ENCODE assay signal across 14 cellular contexts in genomic region chr7:120996983-120997334, GRCh38. TPM values are rescaled to one million over a fixed set of nuclear protein-coding genes. Genes with fewer than 3 reads are reported as not detected.
DNase-seq lines count a peak whose midpoint lies in the region; ATAC-seq, FAIRE-seq and TF ChIP-seq lines count a peak whose summit lies in the region.
"Had no signal": no experiment of that assay in that cellular context is flagged by ENCODE, and none has a peak within 500 bp of the region (broad histone marks: within the 10 kb centered on the region; RNA-seq: fewer than 3 reads in every experiment).

No MANE protein-coding gene starts in this region.

- peak overlapping the region; percentile 63; the same call in 1 of the 2 replicates for H3K18ac ChIP-seq in IMR-90 (ENCODE audit: low read depth, low read length)

- intact Hi-C loops in IMR-90 (cut with micrococcal nuclease) (no loop called here), K562 (cut with micrococcal nuclease) (no loop called here)

- H3K4me1 ChIP-seq in IMR-90 (ENCODE audit: control insufficient read depth, insufficient read depth, low read length) (peaks cover 10% of the 10 kb centered on the region), K562 (replicated peaks in 1 of 2; ENCODE audit: control insufficient read depth in 2 of 2, insufficient read depth in 2 of 2, low read length in 2 of 2) (peaks cover 20 to 49% of the 10 kb centered on the region in 2 experiments), stomach smooth muscle (ENCODE audit: control insufficient read depth, insufficient read depth, low read length) (peaks cover 10% of the 10 kb centered on the region)

- no peaks in the 10 kb centered on the region; the same call in 1 of the 2 replicates for H3K36me3 ChIP-seq in IMR-90 (ENCODE audit: control insufficient read depth, insufficient read depth, low read length)
- peaks cover 94% of the 10 kb centered on the region for H3K36me3 ChIP-seq in K562 (ENCODE audit: control insufficient read depth, insufficient read depth, low read length)
- no peaks in the 10 kb centered on the region for H3K36me3 ChIP-seq in stomach smooth muscle (ENCODE audit: control insufficient read depth in 2 of 2, insufficient read depth in 2 of 2, low read length in 2 of 2)
- H3K36me3 ChIP-seq: ovary, upper lobe of left lung had no signal

- H3K4ac ChIP-seq in IMR-90 (ENCODE audit: low read depth, low read length) = peak overlapping the region; percentile 64; the same call in 1 of the 2 replicates

- H2BK5ac ChIP-seq in IMR-90 (ENCODE audit: low read depth, low read length, poor library complexity, severe bottlenecking) = peak overlapping the region; percentile 41

- peak overlapping the region; percentile 32; the same call in 1 of the 2 replicates for H3K4me2 ChIP-seq in IMR-90 (ENCODE audit: low read depth, low read length)
- peak overlapping the region; percentile 89 for H3K4me2 ChIP-seq in K562 (ENCODE audit: insufficient read depth, low read length)

- BruUV-seq in IMR-90 (replicated peaks; lab: Mats Ljungman, UMichigan) (no TSS peak), K562 (replicated peaks; lab: Mats Ljungman, UMichigan) (no TSS peak)

- 0 out of 2 replicates have a peak overlapping the region, but pooled peaks have one; percentile 23 for H4K91ac ChIP-seq in IMR-90 (ENCODE audit: insufficient read depth, low read depth, low read length)

- H3K4me3 ChIP-seq in IMR-90 (ENCODE audit: insufficient read depth, low read depth, low read length) = no peak overlapping the region
- no peak overlapping the region; the same call in 1 of the 2 replicates for H3K4me3 ChIP-seq in K562
- no peak overlapping the region for H3K4me3 ChIP-seq in stomach smooth muscle (ENCODE audit: low read length in 2 of 2)
- H3K4me3 ChIP-seq: ovary, upper lobe of left lung had no signal

- TF ChIP-seq POLR2A in IMR-90 (IDR thresholded peaks at IDR 0.05; ENCODE audit: low read depth, low read length) (no peak), K562 (conservative IDR thresholded peaks at IDR 0.05) (no peak)

- peak overlapping the region; percentile 67 for H2AK5ac ChIP-seq in IMR-90 (ENCODE audit: low read depth, low read length)

- H2BK15ac ChIP-seq in IMR-90 (ENCODE audit: low read depth, low read length) = peak overlapping the region; percentile 68; the same call in 2 of the 3 replicates

- no peak for FAIRE-seq in K562 (lab: Jason Lieb, UNC)

- peaks cover 100% of the 10 kb centered on the region for H3K79me2 ChIP-seq in K562 (ENCODE audit: control insufficient read depth, insufficient read depth, low read length)

- TF ChIP-seq RAD21 in IMR-90 (IDR thresholded peaks at IDR 0.05; ENCODE audit: low read length) = no peak
- no peak for TF ChIP-seq RAD21 in K562 (CRISPR knock-in tag; conservative IDR thresholded peaks at IDR 0.05 in 1 of 2, IDR thresholded peaks at IDR 0.05 in 1 of 2)

- peak; percentile 46 for ATAC-seq in GM18907 (IDR thresholded peaks at IDR 0.05; ENCODE audit: unreplicated experiment)
- ATAC-seq in IMR-90 (ENCODE audit: low read depth) = no peak
- no peak for ATAC-seq in K562
- ATAC-seq: activated naive CD4-positive, alpha-beta T cell treated with anti-CD3 and anti-CD28 coated beads, Interleukin-2, amount 50 U/mL, for 72 hours; HCT116 had no signal

- H3K27me3 ChIP-seq in IMR-90 (ENCODE audit: control insufficient read depth, insufficient read depth, low read length) (no peaks in the 10 kb centered on the region), K562 (ENCODE audit: control insufficient read depth in 2 of 2, insufficient read depth in 2 of 2, low read length in 2 of 2) (no peaks in the 10 kb centered on the region), stomach smooth muscle (ENCODE audit: control insufficient read depth in 1 of 2, insufficient read depth in 2 of 2, low read length in 2 of 2) (no peaks in the 10 kb centered on the region)
- H3K27me3 ChIP-seq: ovary, upper lobe of left lung had no signal

- dilution Hi-C loops in IMR-90 (cut with HindIII; ENCODE audit: low sequenced_read_pairs, unreplicated experiment) = loop anchor here (25.0 kb wide), 1 partner anchor 90 kb away; no protein-coding TSS in a partner anchor

- no peak for TF ChIP-seq EP300 in K562 (IDR thresholded peaks at IDR 0.05; ENCODE audit: low read length)

- no peak overlapping the region for H2AFZ ChIP-seq in IMR-90 (replicated peaks; ENCODE audit: low read length, poor library complexity)
- no peak overlapping the region for H2AFZ ChIP-seq in K562 (ENCODE audit: low read depth, low read length)

- H3K14ac ChIP-seq in IMR-90 (replicated peaks; ENCODE audit: low read depth, low read length) = peak overlapping the region; percentile 30

- CTCF ChIA-PET in IMR-90 (lab: Yijun Ruan, JAX) (interaction anchor here (2.2 kb wide), 1 partner anchor 85 kb away, joined by 6 read pairs; no protein-coding TSS in a partner anchor), K562 (lab: Yijun Ruan, JAX; ENCODE audit: low intra/inter-chr PET ratio) (no interaction called here)

- H4K20me1 ChIP-seq in IMR-90 (ENCODE audit: insufficient read depth, low read length) (no peaks in the 10 kb centered on the region), K562 (replicated peaks; ENCODE audit: control insufficient read depth, insufficient read depth, low read length) (no peaks in the 10 kb centered on the region)

- no peak for DNase-seq in IMR-90
- DNase-seq in K562 (ENCODE audit: extremely low read depth in 1 of 4, low spot score in 3 of 4) = no peak
- no peak for DNase-seq in putamen (ENCODE audit: low spot score)
- no peak for DNase-seq in NCI-H345 treated with DMSO at 0.1 percent for 48 hours (lab: John Stamatoyannopoulos, UW; ENCODE audit: unreplicated experiment)
- DNase-seq in T-helper 2 cell = no peak
- DNase-seq: activated CD8-positive, alpha-beta memory T cell treated with anti-CD3 and anti-CD28 coated beads, Interleukin-2, amount 50 U/mL, for 48 hours; endodermal cell had no signal

- H4K5ac ChIP-seq in IMR-90 (ENCODE audit: low read depth, low read length) = no peak overlapping the region

- peak overlapping the region; percentile 72; the same call in 1 of the 2 replicates for H2BK20ac ChIP-seq in IMR-90 (ENCODE audit: low read depth, low read length)

- H3K27ac ChIP-seq in IMR-90 (ENCODE audit: insufficient read depth, low read length) (no peak overlapping the region), K562 (ENCODE audit: extremely low read depth, low read depth, low read length) (peak overlapping the region; percentile 30), stomach smooth muscle (ENCODE audit: low read length) (peak overlapping the region; percentile 42)
- H3K27ac ChIP-seq: C4-2B, upper lobe of left lung had no signal

- H3K9ac ChIP-seq in IMR-90 (ENCODE audit: low read depth, low read length) = no peak overlapping the region
- H3K9ac ChIP-seq in K562 (ENCODE audit: insufficient read depth in 1 of 2, low read depth in 2 of 2, low read length in 2 of 2) = peak overlapping the region in 1 of 2 experiments; percentile 87; a peak in 1 of 4 replicates
- H3K9ac ChIP-seq in stomach smooth muscle (ENCODE audit: low read length in 2 of 2) = peak overlapping the region in 1 of 2 donors; percentile 6

- H3K9me3 ChIP-seq in IMR-90 (ENCODE audit: control insufficient read depth, insufficient read depth, low read length) = no peaks in the 10 kb centered on the region
- H3K9me3 ChIP-seq in K562 (replicated peaks; ENCODE audit: control insufficient read depth, insufficient read depth, low read depth, low read length) = no peaks in the 10 kb centered on the region
- H3K9me3 ChIP-seq in stomach smooth muscle (ENCODE audit: control insufficient read depth in 2 of 2, low read length in 2 of 2) = no peaks in the 10 kb centered on the region
- H3K9me3 ChIP-seq: ovary, upper lobe of left lung had no signal

- H3K23ac ChIP-seq in IMR-90 (ENCODE audit: low read depth, low read length) = no peak overlapping the region

- H3K9me1 ChIP-seq in IMR-90 (ENCODE audit: insufficient read depth, low read length) (peaks cover 8% of the 10 kb centered on the region; the same call in 1 of the 2 replicates), K562 (ENCODE audit: control insufficient read depth, insufficient read depth, low read length) (no peaks in the 10 kb centered on the region)

- peak overlapping the region; percentile 73 for H2BK120ac ChIP-seq in IMR-90 (ENCODE audit: low read depth, low read length)

- H2AK9ac ChIP-seq in IMR-90 (replicated peaks; ENCODE audit: low read depth, low read length, poor library complexity) = no peak overlapping the region

- POLR2A ChIA-PET in IMR-90 (lab: Charles Lee; ENCODE audit: unreplicated experiment) = no interaction called here
- POLR2A ChIA-PET in K562 (lab: Yijun Ruan, JAX) = interaction anchor here (1.0 to 3.7 kb wide), 6 partner anchors 9 to 119 kb away, joined by 3 to 14 read pairs (median 4); partner anchors contain the start of gene CPED1

- H4K8ac ChIP-seq in IMR-90 (ENCODE audit: low read depth in 2 of 2, low read length in 2 of 2) = peak overlapping the region in 1 of 2 experiments; percentile 60; a peak in 1 of 4 replicates

- in situ Hi-C loops in IMR-90 (cut with MboI; ENCODE audit: low sequenced_read_pairs) = loop anchor here (25.0 kb wide), 1 partner anchor 340 kb away; the partner anchor contains the start of gene WNT16
- in situ Hi-C loops in K562 (cut with MboI) = loop anchor here (5.0 kb wide), 1 partner anchor 80 kb away; no protein-coding TSS in a partner anchor

- H3K79me1 ChIP-seq in IMR-90 (ENCODE audit: low read depth in 1 of 2, low read length in 2 of 2) = peaks cover 17 to 59% of the 10 kb centered on the region in 2 experiments

- no peak overlapping the region for H3K56ac ChIP-seq in IMR-90 (ENCODE audit: extremely low read depth, insufficient read depth, low read length)

- no peak for TF ChIP-seq CTCF in IMR-90 (conservative IDR thresholded peaks at IDR 0.05; ENCODE audit: low read depth, low read length)
- TF ChIP-seq CTCF in K562 (IDR thresholded peaks at IDR 0.05 in 2 of 3, conservative IDR thresholded peaks at IDR 0.05 in 1 of 3; ENCODE audit: insufficient read depth in 2 of 3, low read depth in 1 of 3, low read length in 3 of 3) = no peak

RNA-seq across cellular contexts. Expression of gene CPED1, which starts 8.4 kb away (rescaled TPM):
- total RNA-seq in IMR-90 (2012; rRNA removed) (96.8 and 102 TPM in 2 replicates), K562 (2014; rRNA removed) (228 and 247 TPM in 2 replicates), K562 (2014; rRNA removed; fragmentation: Illumina TruSeq; extraction: Trizol) (393 and 413 TPM in 2 replicates), K562 (2015; rRNA removed; fragmentation: Illumina TruSeq; extraction: Trizol) (254 and 267 TPM in 2 replicates), K562 (2021) (290 and 301 TPM in 2 replicates)
- polyA plus RNA-seq in IMR-90 (2012; rRNA removed) (28.7 and 31.2 TPM in 2 replicates), K562 (2011; rRNA removed) (205 and 316 TPM in 2 replicates), K562 (2014; fragmentation: Illumina TruSeq; extraction: Trizol) (288 and 329 TPM in 2 replicates), K562 (2014; fragmentation: Nextera tagmentation; extraction: Ambion mirVana) (100 to 1,000 TPM; 221 to 292 TPM), K562 (2014; rRNA removed) (195 and 210 TPM in 2 replicates)
- 11.9 and 18.5 TPM in 2 replicates for polyA plus RNA-seq in IMR-90 (2012; cell fraction: cytosol; rRNA removed)
- 9.1 and 28.6 TPM in 2 replicates for polyA plus RNA-seq in IMR-90 (2012; cell fraction: nucleus; rRNA removed; ENCODE audit: low replicate concordance)
- 894 and 1,629 TPM in 2 replicates for total RNA-seq in K562 (2011; cell fraction: chromatin; rRNA removed; ENCODE audit: low replicate concordance)
- total RNA-seq in K562 (2011; cell fraction: nucleolus; rRNA removed) = 336 and 368 TPM in 2 replicates
- total RNA-seq in K562 (2011; cell fraction: nucleoplasm; rRNA removed) = 603 and 625 TPM in 2 replicates
- polyA plus RNA-seq in K562 (2011; cell fraction: cytosol; rRNA removed) = 91.5 and 147 TPM in 2 replicates
- polyA plus RNA-seq in K562 (2011; cell fraction: nucleus; rRNA removed) = 211 and 239 TPM in 2 replicates
- 152 and 202 TPM in 2 replicates for polyA plus RNA-seq in K562 (2012)
- 717 and 810 TPM in 2 replicates for polyA minus RNA-seq in K562 (2011; rRNA and poly(A)+ RNA removed)
- 96.8 and 138 TPM in 2 replicates for polyA minus RNA-seq in K562 (2011; cell fraction: cytosol; rRNA and poly(A)+ RNA removed)
- polyA minus RNA-seq in K562 (2011; cell fraction: nucleus; rRNA and poly(A)+ RNA removed) = 704 and 866 TPM in 2 replicates
- total RNA-seq: activated naive CD4-positive, alpha-beta T cell treated with anti-CD3 and anti-CD28 coated beads, Interleukin-2, amount 50 U/mL, for 72 hours had no signal

RNA-seq across cellular contexts. Expression of gene ING3, which starts 46.4 kb away (rescaled TPM):
- total RNA-seq in IMR-90 (2012; rRNA removed) = 11.3 and 14.4 TPM in 2 replicates
- polyA plus RNA-seq in IMR-90 (2012; rRNA removed) = 6.8 and 7.2 TPM in 2 replicates
- polyA plus RNA-seq in IMR-90 (2012; cell fraction: cytosol; rRNA removed) = 0.82 and 1.1 TPM in 2 replicates
- 1.3 and 13.2 TPM in 2 replicates for polyA plus RNA-seq in IMR-90 (2012; cell fraction: nucleus; rRNA removed; ENCODE audit: low replicate concordance)
- 16.8 and 65.4 TPM in 2 replicates for total RNA-seq in K562 (2011; cell fraction: chromatin; rRNA removed; ENCODE audit: low replicate concordance)
- 11.8 and 15.3 TPM in 2 replicates for total RNA-seq in K562 (2011; cell fraction: nucleolus; rRNA removed)
- 29.0 and 51.5 TPM in 2 replicates for total RNA-seq in K562 (2011; cell fraction: nucleoplasm; rRNA removed)
- total RNA-seq in K562 (2014; rRNA removed) = 19.8 and 22.8 TPM in 2 replicates
- 50.4 and 59.3 TPM in 2 replicates for total RNA-seq in K562 (2014; rRNA removed; fragmentation: Illumina TruSeq; extraction: Trizol)
- 38.8 and 43.9 TPM in 2 replicates for total RNA-seq in K562 (2015; rRNA removed; fragmentation: Illumina TruSeq; extraction: Trizol)
- total RNA-seq in K562 (2021) = 37.0 and 38.1 TPM in 2 replicates
- 38.2 and 54.6 TPM in 2 replicates for polyA plus RNA-seq in K562 (2011; rRNA removed)
- 8.1 and 14.7 TPM in 2 replicates for polyA plus RNA-seq in K562 (2011; cell fraction: cytosol; rRNA removed)
- 19.7 and 49.3 TPM in 2 replicates for polyA plus RNA-seq in K562 (2011; cell fraction: nucleus; rRNA removed)
- polyA plus RNA-seq in K562 (2012) = 34.5 and 42.1 TPM in 2 replicates
- polyA plus RNA-seq in K562 (2014; fragmentation: Illumina TruSeq; extraction: Trizol) = 50.3 and 58.0 TPM in 2 replicates
- polyA plus RNA-seq in K562 (2014; fragmentation: Nextera tagmentation; extraction: Ambion mirVana) = 100 to 1,000 TPM; 216 to 233 TPM
- polyA plus RNA-seq in K562 (2014; rRNA removed) = 36.0 and 43.8 TPM in 2 replicates
- 54.3 and 56.3 TPM in 2 replicates for polyA minus RNA-seq in K562 (2011; rRNA and poly(A)+ RNA removed)
- 12.3 and 13.2 TPM in 2 replicates for polyA minus RNA-seq in K562 (2011; cell fraction: cytosol; rRNA and poly(A)+ RNA removed)
- polyA minus RNA-seq in K562 (2011; cell fraction: nucleus; rRNA and poly(A)+ RNA removed) = 27.2 and 55.6 TPM in 2 replicates
